9 cellular contexts compared by ENCODE assay signal in genomic region chr4:121736735-121737351, GRCh38. TPM values are rescaled to one million over a fixed set of nuclear protein-coding genes. Genes with fewer than 3 reads are reported as not detected.
DNase-seq lines count a peak whose midpoint lies in the region; ATAC-seq and TF ChIP-seq lines count a peak whose summit lies in the region.
"Had no signal": no experiment of that assay in that cellular context is flagged by ENCODE, and none has a peak within 500 bp of the region (broad histone marks: within the 10 kb centered on the region; RNA-seq: fewer than 3 reads in every experiment).

No MANE protein-coding gene starts in this region.

- in situ Hi-C loops in Caki2 (cut with HindIII; ENCODE audit: low pct_unique_long_range_greater_than_20kb, low sequenced_read_pairs) = no loop called here

- TF ChIP-seq CTCF in ascending aorta (IDR thresholded peaks at IDR 0.05) (peak; percentile 21 to 55 (median 28)), kidney epithelial cell (IDR thresholded peaks at IDR 0.05; ENCODE audit: insufficient read depth, low read length, poor library complexity, severe bottlenecking) (peak; percentile 64), upper lobe of right lung (IDR thresholded peaks at IDR 0.05) (peak; percentile 49)

- H3K36me3 ChIP-seq in ascending aorta = no peaks in the 10 kb centered on the region
- no peaks in the 10 kb centered on the region for H3K36me3 ChIP-seq in kidney epithelial cell (ENCODE audit: control insufficient read depth, insufficient read depth, low read length)
- no peaks in the 10 kb centered on the region for H3K36me3 ChIP-seq in upper lobe of right lung

- no peak overlapping the region for H3K27ac ChIP-seq in ascending aorta
- no peak overlapping the region for H3K27ac ChIP-seq in upper lobe of right lung

- no peaks in the 10 kb centered on the region for H3K27me3 ChIP-seq in ascending aorta
- no peaks in the 10 kb centered on the region for H3K27me3 ChIP-seq in kidney epithelial cell (ENCODE audit: control insufficient read depth, insufficient read depth, low read length)
- no peaks in the 10 kb centered on the region for H3K27me3 ChIP-seq in upper lobe of right lung

- H3K4me1 ChIP-seq in ascending aorta (no peaks in the 10 kb centered on the region), upper lobe of right lung (peaks cover 7% of the 10 kb centered on the region)

- no peaks in the 10 kb centered on the region for H3K9me3 ChIP-seq in ascending aorta
- no peaks in the 10 kb centered on the region for H3K9me3 ChIP-seq in upper lobe of right lung

- DNase-seq in Caki2 (ENCODE audit: low read depth) (peak; percentile 28), NCI-H146 treated with DMSO at 0.1 percent for 48 hours (lab: John Stamatoyannopoulos, UW; ENCODE audit: unreplicated experiment) (peak; percentile 2), ascending aorta (ENCODE audit: low spot score in 2 of 2) (no peak), kidney epithelial cell (ENCODE audit: low read depth) (no peak), upper lobe of right lung (no peak), NCI-H524 treated with DMSO at 0.1 percent for 48 hours (lab: John Stamatoyannopoulos, UW) (no peak)

- intact Hi-C loops in ascending aorta (cut with DNase I) (loop anchor here (2.0 to 10.0 kb wide), 3 partner anchors 252 to 542 kb away; no protein-coding TSS in a partner anchor), upper lobe of right lung (cut with DNase I) (no loop called here)

- H3K4me3 ChIP-seq in ascending aorta (no peak overlapping the region), kidney epithelial cell (ENCODE audit: low read depth, low read length) (no peak overlapping the region), upper lobe of right lung (no peak overlapping the region)

- ATAC-seq in GM18868 (IDR thresholded peaks at IDR 0.05; ENCODE audit: unreplicated experiment) (peak; percentile 74), upper lobe of right lung (peak; percentile 64)
- ATAC-seq in activated CD4-positive, CD25-positive, alpha-beta regulatory T cell treated with anti-CD3 and anti-CD28 coated beads, Interleukin-2, amount 50 U/mL, for 24 hours = no peak

RNA-seq across cellular contexts. Expression of gene SMIM43, which starts 28.1 kb away (rescaled TPM):
- not detected in 2 replicates for total RNA-seq in Caki2 (2014; rRNA removed; shearing (Covaris generic); ENCODE audit: low replicate concordance)
- total RNA-seq in ascending aorta (not detected), kidney epithelial cell (not detected in 2 replicates), upper lobe of right lung (not detected)
- total RNA-seq: T-helper 2 cell treated with Interferon-gamma antibody and Interleukin-4, amounts not matched to agents 100 ng/mL and 5 ng/mL, for 36 hours had no signal

RNA-seq across cellular contexts. Expression of gene ANXA5, which starts 40.1 kb away (rescaled TPM):
- 255 and 278 TPM in 2 replicates for total RNA-seq in Caki2 (2014; rRNA removed; shearing (Covaris generic); ENCODE audit: low replicate concordance)
- 203 TPM for total RNA-seq in ascending aorta
- 334 and 356 TPM in 2 replicates for total RNA-seq in kidney epithelial cell
- total RNA-seq in upper lobe of right lung = 382 TPM

Comparison
In these comparisons a context has a peak if more than half of its experiments do, and no peak if none do; other contexts are left out.
1. DNase-seq: peak in Caki2 (single experiment) and NCI-H146 treated with DMSO at 0.1 percent for 48 hours (single experiment); none in ascending aorta (0 of 2), kidney epithelial cell (single experiment), upper lobe of right lung (single experiment) and NCI-H524 treated with DMSO at 0.1 percent for 48 hours (single experiment).
2. ATAC-seq: peak in GM18868 (single experiment) and upper lobe of right lung (single experiment); none in activated CD4-positive, CD25-positive, alpha-beta regulatory T cell treated with anti-CD3 and anti-CD28 coated beads, Interleukin-2, amount 50 U/mL, for 24 hours (0 of 2).
3. Peak in every context shown above with its lines, with median percentiles within 50 percentile points of each other: CTCF ChIP-seq.